1 cellular context compared by ENCODE assay signal in the genomic region with DNA sequence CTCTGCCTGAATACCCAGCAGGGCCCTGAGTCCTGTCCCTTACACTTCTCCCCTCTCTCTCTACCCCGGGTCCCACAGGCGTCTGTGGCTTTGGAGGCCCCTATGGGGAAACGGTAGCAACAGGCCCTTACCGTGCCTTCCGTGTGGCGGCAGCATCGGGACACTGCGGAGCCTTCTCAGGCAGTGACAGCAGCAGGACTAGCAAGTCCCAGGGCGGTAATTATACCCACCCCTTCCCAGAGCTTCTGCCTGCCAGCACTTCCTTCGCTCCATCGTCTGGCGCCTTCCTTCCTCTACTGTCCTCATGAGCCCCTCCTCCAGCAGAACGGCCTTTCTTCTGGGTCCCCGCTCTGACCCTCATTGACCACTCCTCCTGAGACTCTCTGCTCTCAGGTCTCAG.
TF ChIP-seq lines count a peak whose summit lies in the region.

No MANE protein-coding gene starts in this region.

TF ChIP-seq in SK-N-SH, 30 proteins besides CTCF, POLR2A, EP300 and RAD21:
- no peak for TF ChIP-seq JUND (IDR thresholded peaks at IDR 0.05)
- no peak for TF ChIP-seq RXRA (IDR thresholded peaks at IDR 0.05; ENCODE audit: borderline replicate concordance, low read depth)
- TF ChIP-seq RFX5 (IDR thresholded peaks at IDR 0.05; ENCODE audit: low read length): no peak
- TF ChIP-seq, protein P1, sequence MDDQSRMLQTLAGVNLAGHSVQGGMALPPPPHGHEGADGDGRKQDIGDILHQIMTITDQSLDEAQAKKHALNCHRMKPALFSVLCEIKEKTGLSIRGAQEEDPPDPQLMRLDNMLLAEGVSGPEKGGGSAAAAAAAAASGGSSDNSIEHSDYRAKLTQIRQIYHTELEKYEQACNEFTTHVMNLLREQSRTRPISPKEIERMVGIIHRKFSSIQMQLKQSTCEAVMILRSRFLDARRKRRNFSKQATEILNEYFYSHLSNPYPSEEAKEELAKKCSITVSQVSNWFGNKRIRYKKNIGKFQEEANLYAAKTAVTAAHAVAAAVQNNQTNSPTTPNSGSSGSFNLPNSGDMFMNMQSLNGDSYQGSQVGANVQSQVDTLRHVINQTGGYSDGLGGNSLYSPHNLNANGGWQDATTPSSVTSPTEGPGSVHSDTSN (IDR thresholded peaks at IDR 0.05): no peak
- TF ChIP-seq, protein P2, sequence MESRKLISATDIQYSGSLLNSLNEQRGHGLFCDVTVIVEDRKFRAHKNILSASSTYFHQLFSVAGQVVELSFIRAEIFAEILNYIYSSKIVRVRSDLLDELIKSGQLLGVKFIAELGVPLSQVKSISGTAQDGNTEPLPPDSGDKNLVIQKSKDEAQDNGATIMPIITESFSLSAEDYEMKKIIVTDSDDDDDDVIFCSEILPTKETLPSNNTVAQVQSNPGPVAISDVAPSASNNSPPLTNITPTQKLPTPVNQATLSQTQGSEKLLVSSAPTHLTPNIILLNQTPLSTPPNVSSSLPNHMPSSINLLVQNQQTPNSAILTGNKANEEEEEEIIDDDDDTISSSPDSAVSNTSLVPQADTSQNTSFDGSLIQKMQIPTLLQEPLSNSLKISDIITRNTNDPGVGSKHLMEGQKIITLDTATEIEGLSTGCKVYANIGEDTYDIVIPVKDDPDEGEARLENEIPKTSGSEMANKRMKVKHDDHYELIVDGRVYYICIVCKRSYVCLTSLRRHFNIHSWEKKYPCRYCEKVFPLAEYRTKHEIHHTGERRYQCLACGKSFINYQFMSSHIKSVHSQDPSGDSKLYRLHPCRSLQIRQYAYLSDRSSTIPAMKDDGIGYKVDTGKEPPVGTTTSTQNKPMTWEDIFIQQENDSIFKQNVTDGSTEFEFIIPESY (IDR thresholded peaks at IDR 0.05; ENCODE audit: borderline replicate concordance, low read depth): no peak
